2 cellular contexts compared by ENCODE assay signal in genomic region chr20:53298260-53298659, GRCh38.
TF ChIP-seq lines count a peak whose summit lies in the region.

No MANE protein-coding gene starts in this region.

TF ChIP-seq in HepG2, 621 proteins besides CTCF, POLR2A, EP300 and RAD21:
- TF ChIP-seq MAFK (conservative IDR thresholded peaks at IDR 0.05 in 1 of 2, IDR thresholded peaks at IDR 0.05 in 1 of 2; ENCODE audit: low read length in 2 of 2) (peak; percentile 99), MAFF (IDR thresholded peaks at IDR 0.05; ENCODE audit: low read depth, low read length) (peak; percentile 99), BCL3 (CRISPR knock-in tag; IDR thresholded peaks at IDR 0.05) (no peak)

TF ChIP-seq in K562, 482 proteins besides CTCF, POLR2A, EP300 and RAD21:
- no peak for TF ChIP-seq ZBTB1 (CRISPR knock-in tag; IDR thresholded peaks at IDR 0.05; ENCODE audit: borderline replicate concordance, low read depth)
- no peak for TF ChIP-seq MIER1 (IDR thresholded peaks at IDR 0.05; ENCODE audit: low read depth)
- TF ChIP-seq ZSCAN29 (IDR thresholded peaks at IDR 0.05) = no peak
- TF ChIP-seq RNF219 (CRISPR knock-in tag; IDR thresholded peaks at IDR 0.05) = no peak
- no peak for TF ChIP-seq ZNF75A (CRISPR knock-in tag; IDR thresholded peaks at IDR 0.05)
- TF ChIP-seq ZNF3 (CRISPR knock-in tag; IDR thresholded peaks at IDR 0.05) = no peak
- TF ChIP-seq NR1H2 (CRISPR knock-in tag; IDR thresholded peaks at IDR 0.05) = no peak
- TF ChIP-seq MAFG (tag; conservative IDR thresholded peaks at IDR 0.05) = peak; percentile 87
- no peak for TF ChIP-seq ZNF668 (CRISPR knock-in tag; IDR thresholded peaks at IDR 0.05)
- TF ChIP-seq CXXC5 (CRISPR knock-in tag; IDR thresholded peaks at IDR 0.05) = no peak
- no peak for TF ChIP-seq BRF2 (IDR thresholded peaks at IDR 0.05; ENCODE audit: borderline replicate concordance, insufficient read depth, insufficient read length)
- peak; percentile 92 for TF ChIP-seq MAFF (IDR thresholded peaks at IDR 0.05; ENCODE audit: low read length)
- TF ChIP-seq IRF2 (CRISPR knock-in tag; IDR thresholded peaks at IDR 0.05) = no peak
- no peak for TF ChIP-seq TRIM28 (IDR thresholded peaks at IDR 0.05)
- no peak for TF ChIP-seq MXD1 (CRISPR knock-in tag; IDR thresholded peaks at IDR 0.05; ENCODE audit: borderline replicate concordance, poor library complexity, severe bottlenecking)
- TF ChIP-seq ZNF830 (CRISPR knock-in tag; IDR thresholded peaks at IDR 0.05) = no peak
- peak; percentile 95 for TF ChIP-seq ZNF316 (IDR thresholded peaks at IDR 0.05)
- TF ChIP-seq IRF1 (CRISPR knock-in tag; IDR thresholded peaks at IDR 0.05; ENCODE audit: borderline replicate concordance) = no peak
- TF ChIP-seq CHD1 (IDR thresholded peaks at IDR 0.05; ENCODE audit: low read length) = no peak
- TF ChIP-seq CC2D1A (IDR thresholded peaks at IDR 0.05) = no peak
- TF ChIP-seq ZNF764 (CRISPR knock-in tag; IDR thresholded peaks at IDR 0.05; ENCODE audit: low read depth) = no peak
- no peak for TF ChIP-seq FUS (optimal IDR thresholded peaks at IDR 0.05; ENCODE audit: low read depth, low read length)
- peak; percentile 89 for TF ChIP-seq MAFK (IDR thresholded peaks at IDR 0.05; ENCODE audit: low read length)
- no peak for TF ChIP-seq MEF2A (IDR thresholded peaks at IDR 0.05; ENCODE audit: control insufficient read depth, low read depth, low read length)
- no peak for TF ChIP-seq SP1 (CRISPR knock-in tag; IDR thresholded peaks at IDR 0.05)
- no peak for TF ChIP-seq E4F1 (CRISPR knock-in tag; IDR thresholded peaks at IDR 0.05; ENCODE audit: borderline replicate concordance)
- TF ChIP-seq BRD9 (IDR thresholded peaks at IDR 0.05; ENCODE audit: low read depth, partially characterized antibody) = no peak
- TF ChIP-seq YBX1 (IDR thresholded peaks at IDR 0.05) = no peak
- peak; percentile 91 for TF ChIP-seq C11orf30 (IDR thresholded peaks at IDR 0.05; ENCODE audit: low read depth)
